In genomic region chr20:19758888-19759331, GRCh38 we compare ENCODE assay signal across 7 cellular contexts. TPM values are rescaled to one million over a fixed set of nuclear protein-coding genes. Genes with fewer than 3 reads are reported as not detected.
DNase-seq lines count a peak whose midpoint lies in the region; ATAC-seq and TF ChIP-seq lines count a peak whose summit lies in the region.

No MANE protein-coding gene starts in this region.

- H3K4me1 Mint-ChIP-seq in chondrocyte (ENCODE audit: low read depth), result peaks cover 38% of the 10 kb centered on the region

- ATAC-seq in activated CD4-positive, CD25-positive, alpha-beta regulatory T cell treated with anti-CD3 and anti-CD28 coated beads, Interleukin-2, amount 50 U/mL, for 24 hours, result no peak
- ATAC-seq in GM21737 (IDR thresholded peaks at IDR 0.05; ENCODE audit: unreplicated experiment), result no peak

- intact Hi-C loops in stomach (cut with DNase I; ENCODE audit: low total_unique reads), result no loop called here

- peak overlapping the region; percentile 10 for H3K27ac Mint-ChIP-seq in chondrocyte (ENCODE audit: unreplicated experiment)

- no peak for TF ChIP-seq EP300 in stomach (IDR thresholded peaks at IDR 0.05)

- TF ChIP-seq POLR2A in stomach (IDR thresholded peaks at IDR 0.05), result no peak

- H3K36me3 ChIP-seq in stomach, result no peaks in the 10 kb centered on the region

- 1 to 8% (median 5%) methylated on average over 7 to 28 of the region's 28 CpGs for WGBS in stomach, 5 donors

- peak overlapping the region; percentile 71 to 83 (median 74) for H3K4me3 ChIP-seq in stomach

- H3K4me1 ChIP-seq in stomach, result peaks cover 19 to 49% (median 42%) of the 10 kb centered on the region in 4 donors

- peaks cover 3% of the 10 kb centered on the region for H3K36me3 Mint-ChIP-seq in chondrocyte (ENCODE audit: low read depth)

- peak; percentile 56 for DNase-seq in NCI-H1694 (lab: John Stamatoyannopoulos, UW)
- no peak for DNase-seq in chondrocyte (ENCODE audit: low spot score)
- peak; percentile 52 for DNase-seq in kidney tubule cell (ENCODE audit: low spot score)
- peak; percentile 49 for DNase-seq in stomach
- no peak for DNase-seq in foreskin melanocyte

- H3K27me3 Mint-ChIP-seq in chondrocyte (ENCODE audit: low read depth), result no peaks in the 10 kb centered on the region

- H3K27me3 ChIP-seq in stomach, result peaks cover 0 to 4% (median 0%) of the 10 kb centered on the region in 3 donors

- TF ChIP-seq CTCF in chondrocyte (IDR thresholded peaks at IDR 0.05), result no peak
- no peak for TF ChIP-seq CTCF in stomach (IDR thresholded peaks at IDR 0.05)

- peak overlapping the region; percentile 91 to 98 (median 95) for H3K27ac ChIP-seq in stomach

- peak overlapping the region; percentile 90 for H3K4me3 Mint-ChIP-seq in chondrocyte (ENCODE audit: unreplicated experiment)

- no peaks in the 10 kb centered on the region for H3K9me3 Mint-ChIP-seq in chondrocyte (ENCODE audit: low read depth)

- no peaks in the 10 kb centered on the region for H3K9me3 ChIP-seq in stomach

RNA-seq across cellular contexts. Expression of gene RIN2, which starts 0.9 kb away (rescaled TPM):
- 24.4 to 45.7 TPM (median 27.8 TPM) in 3 replicates for total RNA-seq in chondrocyte
- 10 to 100 TPM in 4 of 5 donors, 1 to 10 TPM in 1; 9.9 to 82.7 (median 55.4) TPM for total RNA-seq in stomach
- polyA plus RNA-seq in stomach, result 10 to 100 TPM; 11.1 to 19.4 (median 19.4) TPM

Comparison
In these comparisons a context has a peak if more than half of its experiments do, and no peak if none do; other contexts are left out.
1. DNase-seq: peak in NCI-H1694 (single experiment), kidney tubule cell (single experiment) and stomach (single experiment); none in chondrocyte (single experiment) and foreskin melanocyte (single experiment).